ENCODE assay signal across 1 cellular context in the genomic region with DNA sequence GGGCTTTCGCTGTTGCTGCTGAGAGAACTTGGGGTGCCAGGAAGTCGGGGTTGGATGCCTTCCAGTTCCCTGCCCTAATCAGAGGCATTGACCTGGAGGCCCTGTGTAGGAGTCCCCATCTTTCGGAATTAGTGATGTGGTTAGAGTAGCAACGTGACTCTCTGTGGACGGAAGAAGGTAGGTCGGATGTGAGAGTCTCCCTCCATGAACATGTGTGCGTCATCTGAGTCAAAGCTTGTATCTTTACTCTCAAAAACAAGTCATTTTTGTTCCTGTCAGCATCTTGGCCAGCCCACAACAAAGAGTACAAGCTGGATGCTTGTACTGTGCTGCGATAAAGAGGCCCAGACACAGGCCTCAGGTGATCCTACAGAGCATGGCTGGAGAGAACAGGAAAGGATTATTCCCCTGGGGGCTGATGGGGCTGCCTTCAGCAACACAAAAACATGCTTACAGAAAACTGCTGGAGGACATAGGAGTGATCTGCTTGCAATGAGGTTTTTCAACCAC.
TF ChIP-seq lines count a peak whose summit lies in the region.

No MANE protein-coding gene starts in this region.

TF ChIP-seq in GM23338, 12 proteins besides CTCF, POLR2A, EP300 and RAD21 (continued from another document):
- no peak for TF ChIP-seq ZNF331 (CRISPR knock-in tag; IDR thresholded peaks at IDR 0.05; ENCODE audit: low read depth)
- TF ChIP-seq JUNB (IDR thresholded peaks at IDR 0.05; ENCODE audit: unreplicated experiment): no peak
TF ChIP-seq in GM23338: peak in this region for 0.
